16 cellular contexts compared by ENCODE assay signal in genomic region chr22:48071305-48071704, GRCh38.
A peak's percentile ranks its signal among the peaks of the same experiment; 100 is the strongest.
DNase-seq lines count a peak whose midpoint lies in the region; ATAC-seq and TF ChIP-seq lines count a peak whose summit lies in the region.
"Had no signal": no experiment of that assay in that cellular context is flagged by ENCODE, and none has a peak within 500 bp of the region (broad histone marks: within the 10 kb centered on the region; RNA-seq: fewer than 3 reads in every experiment).

No MANE protein-coding gene starts in this region.

- BruUV-seq in OCI-LY7 (replicated peaks; lab: Mats Ljungman, UMichigan) = no TSS peak

- H4K20me1 ChIP-seq in BLaER1 treated with 17β-estradiol and CSF1 and Interleukin-3, amounts not matched to agents 10 nM and 100 nM = no peaks in the 10 kb centered on the region; a peak in 1 of 22 replicates
- H4K20me1 ChIP-seq in Karpas-422 (ENCODE audit: insufficient read depth, low read depth, low read length) (no peaks in the 10 kb centered on the region), OCI-LY7 (ENCODE audit: insufficient read depth, low read length) (no peaks in the 10 kb centered on the region)

- no peak for TF ChIP-seq CTCF in OCI-LY7 (conservative IDR thresholded peaks at IDR 0.05; ENCODE audit: low read length)
- TF ChIP-seq CTCF in breast epithelium (IDR thresholded peaks at IDR 0.05) = no peak

- H3K4me1 ChIP-seq in BLaER1 treated with 17β-estradiol and CSF1 and Interleukin-3, amounts not matched to agents 10 nM and 100 nM = peaks cover 0 to 23% (median 12%) of the 10 kb centered on the region in 10 experiments; a peak in 13 of 20 replicates
- H3K4me1 ChIP-seq in Karpas-422 (ENCODE audit: low read length) = peaks cover 64% of the 10 kb centered on the region
- peaks cover 64% of the 10 kb centered on the region for H3K4me1 ChIP-seq in OCI-LY7 (ENCODE audit: insufficient read depth, low read length, poor library complexity, severe bottlenecking)
- no peaks in the 10 kb centered on the region for H3K4me1 ChIP-seq in breast epithelium

- H3K36me3 ChIP-seq in BLaER1 treated with 17β-estradiol and CSF1 and Interleukin-3, amounts not matched to agents 10 nM and 100 nM = no peaks in the 10 kb centered on the region
- H3K36me3 ChIP-seq in Karpas-422 (ENCODE audit: insufficient read depth, low read length) = no peaks in the 10 kb centered on the region
- peaks cover 8% of the 10 kb centered on the region; the same call in 1 of the 2 replicates for H3K36me3 ChIP-seq in OCI-LY7 (ENCODE audit: insufficient read depth, low read length)
- no peaks in the 10 kb centered on the region for H3K36me3 ChIP-seq in breast epithelium

- no peak overlapping the region for H3K4me3 Mint-ChIP-seq in activated T-cell treated with anti-CD3 and anti-CD28 coated beads, Interleukin-2, amount 50 U/mL, for 4 hours
- H3K4me3 Mint-ChIP-seq: CD8-positive, alpha-beta T cell; H9 had no signal

- no peaks in the 10 kb centered on the region for H3K79me2 ChIP-seq in Karpas-422 (ENCODE audit: low read length)
- H3K79me2 ChIP-seq in OCI-LY7 (ENCODE audit: insufficient read depth, low read depth, low read length) = no peaks in the 10 kb centered on the region

- no peak overlapping the region for H3K4me3 ChIP-seq in BLaER1 treated with 17β-estradiol and CSF1 and Interleukin-3, amounts not matched to agents 10 nM and 100 nM
- peak overlapping the region; percentile 44; the same call in 1 of the 2 replicates for H3K4me3 ChIP-seq in Karpas-422 (ENCODE audit: low read length)
- H3K4me3 ChIP-seq in OCI-LY7 (ENCODE audit: low read depth, low read length, poor library complexity, severe bottlenecking) = peak overlapping the region; percentile 31
- no peak overlapping the region for H3K4me3 ChIP-seq in breast epithelium

- no peak overlapping the region for H3K27ac ChIP-seq in BLaER1 treated with 17β-estradiol and CSF1 and Interleukin-3, amounts not matched to agents 10 nM and 100 nM
- H3K27ac ChIP-seq in Karpas-422 (ENCODE audit: low read length) (peak overlapping the region; percentile 99), OCI-LY7 (ENCODE audit: low read depth, low read length, poor library complexity, severe bottlenecking) (peak overlapping the region; percentile 92), breast epithelium (no peak overlapping the region)
- H3K27ac ChIP-seq: KMS-11 had no signal

- POLR2A ChIA-PET in OCI-LY7 (lab: Charles Lee) = interaction anchor here (0.5 to 2.6 kb wide), 3 partner anchors 9 to 43 kb away, joined by 3 to 8 read pairs (median 3); no protein-coding TSS in a partner anchor

- TF ChIP-seq POLR2A in breast epithelium (IDR thresholded peaks at IDR 0.05) = no peak

- peaks cover 0 to 7% (median 0%) of the 10 kb centered on the region in 11 experiments; a peak in 1 of 22 replicates for H3K9me3 ChIP-seq in BLaER1 treated with 17β-estradiol and CSF1 and Interleukin-3, amounts not matched to agents 10 nM and 100 nM (replicated peaks in 1 of 11)
- H3K9me3 ChIP-seq in Karpas-422 (ENCODE audit: low read length) = no peaks in the 10 kb centered on the region
- peaks cover 10% of the 10 kb centered on the region; the same call in 1 of the 2 replicates for H3K9me3 ChIP-seq in OCI-LY7 (ENCODE audit: low read length)
- H3K9me3 ChIP-seq in breast epithelium = peaks cover 0 to 15% of the 10 kb centered on the region in 2 donors

- H3K27me3 ChIP-seq in BLaER1 treated with 17β-estradiol and CSF1 and Interleukin-3, amounts not matched to agents 10 nM and 100 nM = no peaks in the 10 kb centered on the region; a peak in 1 of 22 replicates
- no peaks in the 10 kb centered on the region for H3K27me3 ChIP-seq in Karpas-422 (ENCODE audit: low read length)
- peaks cover 0 to 38% of the 10 kb centered on the region in 2 donors for H3K27me3 ChIP-seq in breast epithelium

- peak; percentile 80 for DNase-seq in Karpas-422
- peak; percentile 79 for DNase-seq in OCI-LY7 (ENCODE audit: low spot score)
- DNase-seq in activated T-cell treated with anti-CD3 and anti-CD28 coated beads, Interleukin-2, amount 50 U/mL, for 4 hours = no peak
- no peak for DNase-seq in HuH-7.5 (ENCODE audit: low spot score)
- DNase-seq in breast epithelium (ENCODE audit: low spot score in 2 of 2) = no peak
- DNase-seq in EL = no peak
- DNase-seq: ACHN; Calu3; CD8-positive, alpha-beta T cell; DMS 273 treated with DMSO at 0.1 percent for 48 hours; DMS53; GF-D8; GOT3 had no signal

- peaks cover 10% of the 10 kb centered on the region for H3K27me3 Mint-ChIP-seq in activated T-cell treated with anti-CD3 and anti-CD28 coated beads, Interleukin-2, amount 50 U/mL, for 4 hours (ENCODE audit: low read depth)

- intact Hi-C loops in OCI-LY7 (cut with micrococcal nuclease; ENCODE audit: unreplicated experiment) (loop anchor here (1.0 to 5.0 kb wide), 8 partner anchors 27 to 444 kb away; no protein-coding TSS in a partner anchor), breast epithelium (cut with DNase I; ENCODE audit: low total_unique reads) (no loop called here)

- H3K4me1 Mint-ChIP-seq in activated T-cell treated with anti-CD3 and anti-CD28 coated beads, Interleukin-2, amount 50 U/mL, for 4 hours (ENCODE audit: low read depth) = no peaks in the 10 kb centered on the region

- no peaks in the 10 kb centered on the region for H3K9me3 Mint-ChIP-seq in activated T-cell treated with anti-CD3 and anti-CD28 coated beads, Interleukin-2, amount 50 U/mL, for 4 hours
- H3K9me3 Mint-ChIP-seq: CD8-positive, alpha-beta T cell had no signal

- no peaks in the 10 kb centered on the region for H3K36me3 Mint-ChIP-seq in activated T-cell treated with anti-CD3 and anti-CD28 coated beads, Interleukin-2, amount 50 U/mL, for 4 hours (ENCODE audit: insufficient read depth)
- H3K36me3 Mint-ChIP-seq: CD8-positive, alpha-beta T cell had no signal

- peak overlapping the region in 6 of 11 experiments; percentile 14 to 43 (median 28); a peak in 7 of 22 replicates for H3K4me2 ChIP-seq in BLaER1 treated with 17β-estradiol and CSF1 and Interleukin-3, amounts not matched to agents 10 nM and 100 nM
- H3K4me2 ChIP-seq in Karpas-422 (ENCODE audit: low read depth, low read length, poor library complexity, severe bottlenecking) = peak overlapping the region; percentile 79
- peak overlapping the region; percentile 59 for H3K4me2 ChIP-seq in OCI-LY7 (ENCODE audit: low read length)
- H3K4me2 ChIP-seq: KMS-11 had no signal

- no peaks in the 10 kb centered on the region for H3K9me2 ChIP-seq in Karpas-422 (replicated peaks; ENCODE audit: insufficient read depth, low read length)
- no peaks in the 10 kb centered on the region for H3K9me2 ChIP-seq in OCI-LY7 (ENCODE audit: insufficient read depth, low read length)

- CTCF ChIA-PET in OCI-LY7 (lab: Charles Lee; ENCODE audit: unreplicated experiment) = interaction anchor here (0.5 kb wide), 1 partner anchor 26 kb away, joined by 4 read pairs; no protein-coding TSS in a partner anchor

- H2AFZ ChIP-seq in Karpas-422 (ENCODE audit: low read length) (no peak overlapping the region), OCI-LY7 (ENCODE audit: low read length) (peak overlapping the region; percentile 40; the same call in 1 of the 2 replicates)

- ATAC-seq in activated T-cell treated with anti-CD3 and anti-CD28 coated beads, Interleukin-2, amount 50 U/mL, for 4 hours = no peak
- ATAC-seq: CD8-positive, alpha-beta T cell had no signal

- H3K9ac ChIP-seq in BLaER1 treated with 17β-estradiol and CSF1 and Interleukin-3, amounts not matched to agents 10 nM and 100 nM = no peak overlapping the region
- peak overlapping the region; percentile 72 for H3K9ac ChIP-seq in Karpas-422 (ENCODE audit: low read length)
- H3K9ac ChIP-seq: KMS-11 had no signal

Comparison
In these comparisons a context has a peak if more than half of its experiments do, and no peak if none do; other contexts are left out.
1. H3K27ac ChIP-seq: peak in Karpas-422 (single experiment) and OCI-LY7 (single experiment); none in BLaER1 treated with 17β-estradiol and CSF1 and Interleukin-3, amounts not matched to agents 10 nM and 100 nM (0 of 11) and breast epithelium (0 of 2).
2. H3K4me2 ChIP-seq: peak in every context shown above with its lines; median percentile 79 in Karpas-422; 59 in OCI-LY7; 28 in BLaER1 treated with 17β-estradiol and CSF1 and Interleukin-3, amounts not matched to agents 10 nM and 100 nM.
3. H3K4me3 ChIP-seq: peak in Karpas-422 (single experiment) and OCI-LY7 (single experiment); none in BLaER1 treated with 17β-estradiol and CSF1 and Interleukin-3, amounts not matched to agents 10 nM and 100 nM (0 of 10) and breast epithelium (0 of 3).
4. DNase-seq: peak in Karpas-422 (single experiment) and OCI-LY7 (single experiment); none in activated T-cell treated with anti-CD3 and anti-CD28 coated beads, Interleukin-2, amount 50 U/mL, for 4 hours (single experiment), HuH-7.5 (single experiment), breast epithelium (0 of 2) and EL (single experiment).